In the genomic region with DNA sequence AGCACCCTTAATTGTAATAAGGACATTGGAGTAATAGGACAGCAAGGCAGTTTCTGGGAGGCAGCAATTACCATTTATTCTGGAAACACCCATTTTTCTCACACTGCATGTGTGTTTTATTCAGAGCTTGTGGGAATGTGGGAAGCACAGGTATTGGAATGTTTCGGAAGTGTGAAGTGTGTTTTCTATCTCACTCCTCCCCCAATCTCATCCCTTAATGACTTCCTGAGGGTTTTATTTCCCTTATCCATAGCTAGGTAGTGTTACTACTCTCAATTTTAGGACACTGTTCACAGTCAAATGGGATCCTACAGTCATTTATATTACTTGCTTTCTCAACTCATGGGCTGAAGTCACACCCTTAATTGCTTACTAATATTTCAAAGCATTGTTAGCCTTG, we compare ENCODE assay signal across 1 cellular context.
TF ChIP-seq lines count a peak whose summit lies in the region.

No MANE protein-coding gene starts in this region.

TF ChIP-seq in GM23338, 12 proteins besides CTCF, POLR2A, EP300 and RAD21:
- TF ChIP-seq EZH2phosphoT487 (IDR thresholded peaks at IDR 0.05; ENCODE audit: unreplicated experiment) (no peak), NANOG (IDR thresholded peaks at IDR 0.05; ENCODE audit: borderline replicate concordance) (no peak), ZNF462 (CRISPR knock-in tag; IDR thresholded peaks at IDR 0.05) (no peak)
- TF ChIP-seq, protein P1, sequence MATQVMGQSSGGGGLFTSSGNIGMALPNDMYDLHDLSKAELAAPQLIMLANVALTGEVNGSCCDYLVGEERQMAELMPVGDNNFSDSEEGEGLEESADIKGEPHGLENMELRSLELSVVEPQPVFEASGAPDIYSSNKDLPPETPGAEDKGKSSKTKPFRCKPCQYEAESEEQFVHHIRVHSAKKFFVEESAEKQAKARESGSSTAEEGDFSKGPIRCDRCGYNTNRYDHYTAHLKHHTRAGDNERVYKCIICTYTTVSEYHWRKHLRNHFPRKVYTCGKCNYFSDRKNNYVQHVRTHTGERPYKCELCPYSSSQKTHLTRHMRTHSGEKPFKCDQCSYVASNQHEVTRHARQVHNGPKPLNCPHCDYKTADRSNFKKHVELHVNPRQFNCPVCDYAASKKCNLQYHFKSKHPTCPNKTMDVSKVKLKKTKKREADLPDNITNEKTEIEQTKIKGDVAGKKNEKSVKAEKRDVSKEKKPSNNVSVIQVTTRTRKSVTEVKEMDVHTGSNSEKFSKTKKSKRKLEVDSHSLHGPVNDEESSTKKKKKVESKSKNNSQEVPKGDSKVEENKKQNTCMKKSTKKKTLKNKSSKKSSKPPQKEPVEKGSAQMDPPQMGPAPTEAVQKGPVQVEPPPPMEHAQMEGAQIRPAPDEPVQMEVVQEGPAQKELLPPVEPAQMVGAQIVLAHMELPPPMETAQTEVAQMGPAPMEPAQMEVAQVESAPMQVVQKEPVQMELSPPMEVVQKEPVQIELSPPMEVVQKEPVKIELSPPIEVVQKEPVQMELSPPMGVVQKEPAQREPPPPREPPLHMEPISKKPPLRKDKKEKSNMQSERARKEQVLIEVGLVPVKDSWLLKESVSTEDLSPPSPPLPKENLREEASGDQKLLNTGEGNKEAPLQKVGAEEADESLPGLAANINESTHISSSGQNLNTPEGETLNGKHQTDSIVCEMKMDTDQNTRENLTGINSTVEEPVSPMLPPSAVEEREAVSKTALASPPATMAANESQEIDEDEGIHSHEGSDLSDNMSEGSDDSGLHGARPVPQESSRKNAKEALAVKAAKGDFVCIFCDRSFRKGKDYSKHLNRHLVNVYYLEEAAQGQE (IDR thresholded peaks at IDR 0.05; ENCODE audit: unreplicated experiment): no peak
